In genomic region chr1:116713474-116713873, GRCh38 we compare ENCODE assay signal across 26 cellular contexts. TPM values are rescaled to one million over a fixed set of nuclear protein-coding genes. Genes with fewer than 3 reads are reported as not detected.
A peak's percentile ranks its signal among the peaks of the same experiment; 100 is the strongest.
DNase-seq lines count a peak whose midpoint lies in the region; FAIRE-seq and TF ChIP-seq lines count a peak whose summit lies in the region.
"Had no signal": no experiment of that assay in that cellular context is flagged by ENCODE, and none has a peak within 500 bp of the region (broad histone marks: within the 10 kb centered on the region; RNA-seq: fewer than 3 reads in every experiment).

No MANE protein-coding gene starts in this region.

- H2BK20ac ChIP-seq in H1 (ENCODE audit: low read length), result peak overlapping the region; percentile 97

- no peak for TF ChIP-seq POLR2A in H1 (IDR thresholded peaks at IDR 0.05; ENCODE audit: control extremely low read depth in 1 of 2, low read depth in 2 of 2, low read length in 2 of 2)

- H3K9me3 ChIP-seq in HUES64 (ENCODE audit: insufficient read depth, low read depth, low read length) (no peaks in the 10 kb centered on the region), H1 (ENCODE audit: insufficient read depth in 2 of 2, low read depth in 1 of 2, low read length in 1 of 2) (peaks cover 2 to 5% of the 10 kb centered on the region in 2 experiments; a peak in 2 of 4 replicates), iPS-20b (ENCODE audit: insufficient read depth, low read depth, low read length) (peaks cover 11% of the 10 kb centered on the region; the same call in 1 of the 2 replicates), neural progenitor cell (ENCODE audit: low read depth) (no peaks in the 10 kb centered on the region)
- H3K9me3 ChIP-seq: BE2C had no signal

- H2BK120ac ChIP-seq in H1 (replicated peaks; ENCODE audit: low read depth, low read length), result peak overlapping the region; percentile 70

- WGBS in HUES64, result 92% methylated on average over 3 of the region's 3 CpGs
- WGBS in H1 (ENCODE audit: extremely low coverage in 1 of 2, insufficient coverage in 1 of 2, insufficient read length in 1 of 2, insufficient replicate concordance in 2 of 2, low coverage in 1 of 2, low lambda C conversion rate in 2 of 2, missing lambda C conversion rate in 1 of 2), 2 experiments, result 94% methylated on average over 2 of the region's 3 CpGs; no CpG with 5 or more reads in 1 of the 2 experiments

- peak overlapping the region; percentile 10 for H3K4me3 Mint-ChIP-seq in neural progenitor cell
- H3K4me3 Mint-ChIP-seq: CD8-positive, alpha-beta memory T cell; HFFc6 had no signal

- H3K4me2 ChIP-seq in H1 (ENCODE audit: insufficient read depth in 1 of 2, low read depth in 2 of 2, low read length in 2 of 2) (0 out of 4 replicates have a peak overlapping the region, but pooled peaks of 1 of the 2 experiments have one; percentile 54), neural progenitor cell (no peak overlapping the region)

- H3K27me3 ChIP-seq in HUES64 (ENCODE audit: insufficient read depth, low read length) (no peaks in the 10 kb centered on the region), H1 (replicated peaks in 1 of 4; ENCODE audit: control insufficient read depth in 3 of 4, extremely low read depth in 1 of 4, insufficient read depth in 3 of 4, low read length in 3 of 4) (no peaks in the 10 kb centered on the region), iPS-20b (ENCODE audit: insufficient read depth, low read length) (no peaks in the 10 kb centered on the region), neural progenitor cell (no peaks in the 10 kb centered on the region)
- H3K27me3 ChIP-seq: BE2C had no signal

- no peak overlapping the region for H3K27ac Mint-ChIP-seq in neural progenitor cell
- H3K27ac Mint-ChIP-seq: CD4-positive, CD25-positive, alpha-beta regulatory T cell; CD8-positive, alpha-beta memory T cell; HFFc6 had no signal

- H2AFZ ChIP-seq in H1 (ENCODE audit: low read length) (peak overlapping the region; percentile 82), neural progenitor cell (replicated peaks) (peak overlapping the region; percentile 99)

- no peak for FAIRE-seq in H1 (lab: Jason Lieb, UNC)
- no peak for FAIRE-seq in urothelium cell line (lab: Jason Lieb, UNC)
- FAIRE-seq: GM12878, GM19239, H54 had no signal

- no peak overlapping the region; the same call in 1 of the 2 replicates for H4K8ac ChIP-seq in H1 (ENCODE audit: extremely low read depth, insufficient read depth, low read length)

- H3K79me2 ChIP-seq in H1 (ENCODE audit: control insufficient read depth in 1 of 2, insufficient read depth in 2 of 2, low read length in 2 of 2) (no peaks in the 10 kb centered on the region), neural progenitor cell (ENCODE audit: low read depth) (no peaks in the 10 kb centered on the region)

- H4K5ac ChIP-seq in H1 (ENCODE audit: insufficient read length, low read depth, low read length), result peak overlapping the region; percentile 31

- peak overlapping the region; percentile 92 for H4K91ac ChIP-seq in H1 (replicated peaks; ENCODE audit: insufficient read length, low read length)

- TF ChIP-seq CTCF in H1 (IDR thresholded peaks at IDR 0.05; ENCODE audit: control extremely low read depth in 1 of 3, insufficient read depth in 1 of 3, low read depth in 1 of 3, low read length in 3 of 3) (no peak), neural progenitor cell (IDR thresholded peaks at IDR 0.05) (no peak), foreskin fibroblast (IDR thresholded peaks at IDR 0.05; ENCODE audit: low read depth, low read length) (no peak)

- peaks cover 4% of the 10 kb centered on the region for H3K9me3 Mint-ChIP-seq in neural progenitor cell
- H3K9me3 Mint-ChIP-seq: CD8-positive, alpha-beta memory T cell; HFFc6 had no signal

- POLR2A ChIA-PET in H1 (lab: Charles Lee; ENCODE audit: partially characterized antibody), result interaction anchor here (0.6 kb wide), 2 partner anchors 190 to 301 kb away, joined by 4 read pairs; no protein-coding TSS in a partner anchor

- no peak for TF ChIP-seq EP300 in H1 (IDR thresholded peaks at IDR 0.05; ENCODE audit: borderline replicate concordance in 1 of 2, low read depth in 2 of 2, low read length in 2 of 2)

- peak overlapping the region; percentile 95 for H3K18ac ChIP-seq in H1 (ENCODE audit: extremely low read depth, low read length)

- H3K23me2 ChIP-seq in H1 (ENCODE audit: low read depth, low read length), result no peaks in the 10 kb centered on the region

- DNase-seq in H1 (ENCODE audit: low read depth in 1 of 2, low spot score in 2 of 2), result no peak
- DNase-seq in neural progenitor cell (ENCODE audit: low spot score), result no peak
- no peak for DNase-seq in amygdala (lab: John Stamatoyannopoulos, UW)
- no peak for DNase-seq in NCI-H2227 (lab: John Stamatoyannopoulos, UW; ENCODE audit: unreplicated experiment)
- DNase-seq in urothelium cell line (ENCODE audit: low spot score), result no peak
- no peak for DNase-seq in foreskin fibroblast
- DNase-seq: BE2C; C1 segment of cervical spinal cord; CD4-positive, CD25-positive, alpha-beta regulatory T cell; CD8-positive, alpha-beta memory T cell; COR-L47; DMS 273 treated with DMSO at 0.1 percent for 48 hours; DMS53; DND-41; EL; HFFc6; IMR-90 had no signal

- TF ChIP-seq RAD21 in H1 (IDR thresholded peaks at IDR 0.05 in 1 of 2, conservative IDR thresholded peaks at IDR 0.05 in 1 of 2; ENCODE audit: low read depth in 2 of 2, low read length in 2 of 2), result no peak

- H3K79me1 ChIP-seq in H1 (ENCODE audit: low read depth, low read length), result no peaks in the 10 kb centered on the region

- peak overlapping the region; percentile 95; the same call in 1 of the 2 replicates for H2BK5ac ChIP-seq in H1 (ENCODE audit: low read depth, low read length)

- H3K4me3 ChIP-seq in HUES64 (ENCODE audit: low read length) (no peak overlapping the region), H1 (ENCODE audit: extremely low read depth in 1 of 4, insufficient read depth in 2 of 4, low read depth in 3 of 4, low read length in 4 of 4) (no peak overlapping the region), iPS-20b (ENCODE audit: low read length) (no peak overlapping the region; the same call in 1 of the 2 replicates), neural progenitor cell (no peak overlapping the region), foreskin fibroblast (ENCODE audit: low read depth in 1 of 2, low read length in 2 of 2) (no peak overlapping the region)
- H3K4me3 ChIP-seq: GM12878 had no signal

- H3K36me3 ChIP-seq in HUES64 (ENCODE audit: insufficient read depth, low read length) (no peaks in the 10 kb centered on the region), H1 (ENCODE audit: control insufficient read depth in 2 of 4, insufficient read depth in 4 of 4, low read length in 3 of 4) (no peaks in the 10 kb centered on the region), iPS-20b (ENCODE audit: insufficient read depth, low read depth, low read length) (no peaks in the 10 kb centered on the region), neural progenitor cell (no peaks in the 10 kb centered on the region)
- H3K36me3 ChIP-seq: BE2C had no signal

- H3K4me1 Mint-ChIP-seq in neural progenitor cell, result peaks cover 18% of the 10 kb centered on the region
- H3K4me1 Mint-ChIP-seq: CD4-positive, CD25-positive, alpha-beta regulatory T cell; CD8-positive, alpha-beta memory T cell had no signal

- no peak overlapping the region for H3K14ac ChIP-seq in H1 (ENCODE audit: insufficient read length)

- no peak overlapping the region for H2AK5ac ChIP-seq in H1 (ENCODE audit: low read depth, low read length)

- peak overlapping the region; percentile 8 for H3K56ac ChIP-seq in H1 (replicated peaks; ENCODE audit: insufficient read length, low read depth, low read length)

- no peak overlapping the region for H3K4ac ChIP-seq in H1 (replicated peaks; ENCODE audit: insufficient read length, low read depth, low read length)

- H3K9ac ChIP-seq in HUES64 (ENCODE audit: low read depth, low read length) (peak overlapping the region; percentile 15; the same call in 1 of the 2 replicates), H1 (replicated peaks in 1 of 4; ENCODE audit: extremely low read depth in 1 of 4, low read depth in 3 of 4, low read length in 3 of 4) (no peak overlapping the region; a peak in 1 of 7 replicates), iPS-20b (ENCODE audit: low read depth, low read length) (peak overlapping the region; percentile 73; the same call in 1 of the 2 replicates), neural progenitor cell (no peak overlapping the region)

- peaks cover 24% of the 10 kb centered on the region for H3K4me1 ChIP-seq in HUES64 (ENCODE audit: insufficient read depth, low read length)
- peaks cover 6 to 22% (median 9%) of the 10 kb centered on the region in 4 experiments for H3K4me1 ChIP-seq in H1 (replicated peaks in 1 of 4; ENCODE audit: control insufficient read depth in 3 of 4, insufficient read depth in 4 of 4, low read length in 3 of 4)
- peaks cover 27% of the 10 kb centered on the region for H3K4me1 ChIP-seq in iPS-20b (ENCODE audit: insufficient read depth, low read length)
- peaks cover 19% of the 10 kb centered on the region for H3K4me1 ChIP-seq in neural progenitor cell

- CTCF ChIA-PET in H1 (lab: Charles Lee; ENCODE audit: partially characterized antibody), result interaction anchor here (0.6 to 1.0 kb wide), 3 partner anchors 10 to 226 kb away, joined by 3 to 4 read pairs (median 3); no protein-coding TSS in a partner anchor

- no peaks in the 10 kb centered on the region for H4K20me1 ChIP-seq in H1 (replicated peaks in 1 of 2; ENCODE audit: control insufficient read depth in 1 of 2, insufficient read depth in 2 of 2, low read length in 2 of 2)
- H4K20me1 ChIP-seq in neural progenitor cell (ENCODE audit: low read depth), result no peaks in the 10 kb centered on the region

- no peak overlapping the region for H3K23ac ChIP-seq in H1 (ENCODE audit: insufficient read length)

- H3K36me3 Mint-ChIP-seq in neural progenitor cell, result no peaks in the 10 kb centered on the region
- H3K36me3 Mint-ChIP-seq: CD4-positive, CD25-positive, alpha-beta regulatory T cell; CD8-positive, alpha-beta memory T cell had no signal

- peaks cover 4% of the 10 kb centered on the region for H3K27me3 Mint-ChIP-seq in neural progenitor cell (ENCODE audit: insufficient read depth, low read depth)

- H3K27ac ChIP-seq in HUES64 (ENCODE audit: low read depth, low read length) (no peak overlapping the region; the same call in 1 of the 2 replicates), H1 (ENCODE audit: low read depth, low read length) (peak overlapping the region; percentile 22; the same call in 1 of the 2 replicates), iPS-20b (ENCODE audit: low read length) (peak overlapping the region; percentile 95), neural progenitor cell (no peak overlapping the region)
- H3K27ac ChIP-seq: HL-60 had no signal

- H2BK15ac ChIP-seq in H1 (ENCODE audit: low read length), result peak overlapping the region; percentile 49; the same call in 1 of the 2 replicates

- no peaks in the 10 kb centered on the region for H3F3A ChIP-seq in neural progenitor cell (ENCODE audit: low read depth)

- peak overlapping the region; percentile 98 for H2BK12ac ChIP-seq in H1 (ENCODE audit: low read depth, low read length)

RNA-seq across cellular contexts. Expression of gene CD2, which starts 40.8 kb away (rescaled TPM):
- polyA plus RNA-seq in HUES64 (2013, experiment 1 of 2), result not detected
- not detected for polyA plus RNA-seq in HUES64 (2013, experiment 2 of 2)
- not detected in 2 replicates for total RNA-seq in H1 (2021; fragmentation: NEBNext Ultra II Directional; extraction: Animal tissue kit (Norgen Biotek cat#: 25700))
- polyA plus RNA-seq in H1 (2011; rRNA removed), result not detected in 2 replicates
- not detected for polyA plus RNA-seq in H1 (2011; cell fraction: cytosol; rRNA removed)
- polyA plus RNA-seq in H1 (2011; cell fraction: nucleus; rRNA removed), result not detected
- polyA plus RNA-seq in H1 (2012, experiment 1 of 2), result not detected in 4 replicates
- not detected for polyA plus RNA-seq in H1 (2012, experiment 2 of 2)
- polyA plus RNA-seq in H1 (2013, experiment 1 of 2), result not detected
- polyA plus RNA-seq in H1 (2013, experiment 2 of 2), result not detected
- polyA minus RNA-seq in H1 (2011; rRNA and poly(A)+ RNA removed), result not detected in 2 replicates
- not detected for polyA minus RNA-seq in H1 (2011; cell fraction: cytosol; rRNA and poly(A)+ RNA removed)
- polyA minus RNA-seq in H1 (2011; cell fraction: nucleus; rRNA and poly(A)+ RNA removed), result not detected
- 0.71 and 1.5 TPM in 2 replicates for total RNA-seq in neural progenitor cell (ENCODE audit: low replicate concordance)
- total RNA-seq: A172, G401, HFFc6, HT1080, IMR-90 had no signal
- polyA plus RNA-seq: IMR-90 had no signal

RNA-seq across cellular contexts. Expression of gene IGSF3, which starts 45.9 kb away (rescaled TPM):
- 14.2 TPM for polyA plus RNA-seq in HUES64 (2013, experiment 1 of 2)
- 15.7 TPM for polyA plus RNA-seq in HUES64 (2013, experiment 2 of 2)
- total RNA-seq in H1 (2021; fragmentation: NEBNext Ultra II Directional; extraction: Animal tissue kit (Norgen Biotek cat#: 25700)), result 30.2 and 32.2 TPM in 2 replicates
- polyA plus RNA-seq in H1 (2011; rRNA removed), result 30.0 and 38.7 TPM in 2 replicates
- 35.4 TPM for polyA plus RNA-seq in H1 (2011; cell fraction: cytosol; rRNA removed)
- 56.5 TPM for polyA plus RNA-seq in H1 (2011; cell fraction: nucleus; rRNA removed)
- polyA plus RNA-seq in H1 (2012, experiment 1 of 2), result 20.6 to 27.8 TPM (median 24.4 TPM) in 4 replicates
- polyA plus RNA-seq in H1 (2012, experiment 2 of 2), result 10.1 TPM
- 30.9 TPM for polyA plus RNA-seq in H1 (2013, experiment 1 of 2)
- 28.1 TPM for polyA plus RNA-seq in H1 (2013, experiment 2 of 2)
- 56.8 and 70.7 TPM in 2 replicates for polyA minus RNA-seq in H1 (2011; rRNA and poly(A)+ RNA removed)
- polyA minus RNA-seq in H1 (2011; cell fraction: cytosol; rRNA and poly(A)+ RNA removed), result 34.7 TPM
- 28.1 TPM for polyA minus RNA-seq in H1 (2011; cell fraction: nucleus; rRNA and poly(A)+ RNA removed)
- 24.0 and 33.7 TPM in 2 replicates for total RNA-seq in neural progenitor cell (ENCODE audit: low replicate concordance)
- total RNA-seq: HFFc6 had no signal
- polyA plus RNA-seq: CD8-positive, alpha-beta memory T cell had no signal

Comparison
In these comparisons a context has a peak if more than half of its experiments do, and no peak if none do; other contexts are left out.
1. H3K27ac ChIP-seq: peak in H1 (single experiment) and iPS-20b (single experiment); none in HUES64 (single experiment) and neural progenitor cell (single experiment).
2. H3K9ac ChIP-seq: peak in HUES64 (single experiment) and iPS-20b (single experiment); none in H1 (0 of 4) and neural progenitor cell (single experiment).